20 cellular contexts compared by ENCODE assay signal in the genomic region with DNA sequence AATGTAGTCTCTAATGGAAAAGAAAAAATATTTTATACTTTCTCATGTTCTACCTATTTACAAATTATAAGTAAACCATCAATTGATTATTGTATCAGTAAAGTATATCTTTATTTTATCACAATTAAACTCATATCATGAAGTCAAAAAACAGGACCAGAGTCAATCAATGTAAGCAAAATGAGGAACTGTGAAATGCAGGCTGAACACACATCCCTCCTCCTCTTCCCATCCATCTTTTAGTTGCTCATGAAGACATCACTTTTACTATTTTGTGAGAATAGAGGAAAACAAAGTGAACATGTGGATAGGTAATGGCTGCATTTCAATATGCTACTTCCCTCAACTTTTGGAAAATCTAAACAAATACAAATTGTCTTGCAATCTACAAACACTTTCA.
A peak's percentile ranks its signal among the peaks of the same experiment; 100 is the strongest.
DNase-seq lines count a peak whose midpoint lies in the region; ATAC-seq, FAIRE-seq and TF ChIP-seq lines count a peak whose summit lies in the region.
"Had no signal": no experiment of that assay in that cellular context is flagged by ENCODE, and none has a peak within 500 bp of the region (broad histone marks: within the 10 kb centered on the region; RNA-seq: fewer than 3 reads in every experiment).

No MANE protein-coding gene starts in this region.

- H3K4me3 ChIP-seq in OCI-LY7 (ENCODE audit: low read depth, low read length, poor library complexity, severe bottlenecking) (no peak overlapping the region), GM12878 (no peak overlapping the region), MG63 (no peak overlapping the region)
- H3K4me3 ChIP-seq: ascending aorta, dorsolateral prefrontal cortex, K562, left lung, prostate gland, vagina had no signal

- SMC1A ChIA-PET in GM12878 (lab: Charles Lee; ENCODE audit: uncharacterized antibody, unreplicated experiment): interaction anchor here (0.6 to 19.2 kb wide), 11 partner anchors 7 to 201 kb away, joined by 3 to 478 read pairs (median 22); a partner anchor contains a TSS

- H3K36me3 Mint-ChIP-seq in activated naive CD4-positive, alpha-beta T cell treated with anti-CD3 and anti-CD28 coated beads, Interleukin-2, amount 50 U/mL, for 72 hours: peaks cover 6 to 17% of the 10 kb centered on the region in 2 donors

- H2AFZ ChIP-seq in OCI-LY7 (ENCODE audit: low read length): no peak overlapping the region
- H2AFZ ChIP-seq in GM12878 (ENCODE audit: control insufficient read depth, low read depth, low read length): no peak overlapping the region

- BruUV-seq in OCI-LY7 (replicated peaks; lab: Mats Ljungman, UMichigan) (no TSS peak), GM12878 (replicated peaks; lab: Mats Ljungman, UMichigan) (no TSS peak)

- H3K9me3 Mint-ChIP-seq in activated naive CD4-positive, alpha-beta T cell treated with anti-CD3 and anti-CD28 coated beads, Interleukin-2, amount 50 U/mL, for 72 hours: no peaks in the 10 kb centered on the region
- H3K9me3 Mint-ChIP-seq: neural crest cell had no signal

- no peak overlapping the region for H3K9ac ChIP-seq in GM12878 (ENCODE audit: control insufficient read depth, insufficient read depth, low read length)

- no peaks in the 10 kb centered on the region for H3K79me2 ChIP-seq in OCI-LY7 (ENCODE audit: insufficient read depth, low read depth, low read length)
- H3K79me2 ChIP-seq in GM12878 (ENCODE audit: control insufficient read depth, insufficient read depth, low read length): no peaks in the 10 kb centered on the region

- no peaks in the 10 kb centered on the region for H3K27me3 ChIP-seq in GM12878 (replicated peaks in 1 of 2; ENCODE audit: control insufficient read depth in 2 of 2, insufficient read depth in 2 of 2, low read length in 1 of 2)
- no peaks in the 10 kb centered on the region for H3K27me3 ChIP-seq in MG63
- H3K27me3 ChIP-seq: ascending aorta, dorsolateral prefrontal cortex, left lung, vagina had no signal

- H4K20me1 ChIP-seq in OCI-LY7 (ENCODE audit: insufficient read depth, low read length) (no peaks in the 10 kb centered on the region), GM12878 (ENCODE audit: control insufficient read depth, insufficient read depth) (no peaks in the 10 kb centered on the region)

- no peak for TF ChIP-seq RAD21 in GM12878 (IDR thresholded peaks at IDR 0.05; ENCODE audit: insufficient read depth, low read depth, low read length)

- DNase-seq in activated naive CD4-positive, alpha-beta T cell treated with anti-CD3 and anti-CD28 coated beads, Interleukin-2, amount 50 U/mL, for 72 hours (ENCODE audit: low spot score in 2 of 2): no peak
- no peak for DNase-seq in activated naive CD4-positive, alpha-beta T cell treated with anti-CD3 and anti-CD28 coated beads, Interleukin-2, amount 50 U/mL, for 16 hours
- DNase-seq in OCI-LY7 (ENCODE audit: low spot score) (no peak), GM12878 (ENCODE audit: low read depth, low spot score) (no peak), DMS114 treated with DMSO at 0.1 percent for 48 hours (lab: John Stamatoyannopoulos, UW; ENCODE audit: unreplicated experiment) (no peak), MG63 (no peak)
- DNase-seq in stimulated activated CD8-positive, alpha-beta memory T cell treated with anti-CD3 and anti-CD28 coated beads, Interleukin-4, amount 100 ng/mL, for 48 hours: no peak
- DNase-seq: activated gamma-delta T cell; central memory CD4-positive, alpha-beta T cell; dorsolateral prefrontal cortex; left lung; midbrain; NCI-H1694 treated with DMSO at 0.1 percent for 48 hours; NCI-H526 treated with DMSO at 0.1 percent for 48 hours had no signal

- intact Hi-C loops in OCI-LY7 (cut with micrococcal nuclease; ENCODE audit: unreplicated experiment) (loop anchor here (10.0 kb wide), 1 partner anchor 659 kb away; no protein-coding TSS in a partner anchor), GM12878 (cut with micrococcal nuclease; ENCODE audit: unreplicated experiment) (no loop called here)

- H3K27ac Mint-ChIP-seq in activated naive CD4-positive, alpha-beta T cell treated with anti-CD3 and anti-CD28 coated beads, Interleukin-2, amount 50 U/mL, for 72 hours: peak overlapping the region; percentile 58 to 77

- no peak overlapping the region for H3K4me2 ChIP-seq in OCI-LY7 (ENCODE audit: low read length)
- H3K4me2 ChIP-seq in GM12878 (ENCODE audit: control insufficient read depth, insufficient read depth): no peak overlapping the region

- in situ Hi-C loops in GM12878 (cut with MboI): loop anchor here (5.0 kb wide), 2 partner anchors 197 to 267 kb away; a partner anchor contains a TSS

- H3K27ac ChIP-seq in OCI-LY7 (ENCODE audit: low read depth, low read length, poor library complexity, severe bottlenecking): peak overlapping the region; percentile 17
- H3K27ac ChIP-seq in GM12878 (ENCODE audit: control insufficient read depth, insufficient read depth): no peak overlapping the region
- H3K27ac ChIP-seq: ascending aorta, left lung, prostate gland, vagina had no signal

- POLR2A ChIA-PET in OCI-LY7 (lab: Charles Lee): interaction anchor here (1.4 to 2.9 kb wide), 3 partner anchors 13 to 196 kb away, joined by 4 to 13 read pairs (median 10); no protein-coding TSS in a partner anchor
- POLR2A ChIA-PET in GM12878 (lab: Charles Lee): interaction anchor here (2.9 kb wide), 1 partner anchor 54 kb away, joined by 14 read pairs; no protein-coding TSS in a partner anchor

- no peak for FAIRE-seq in GM12878 (lab: Jason Lieb, UNC)
- FAIRE-seq: GM19239, K562 had no signal

- CTCF ChIA-PET in OCI-LY7 (lab: Charles Lee; ENCODE audit: unreplicated experiment) (no interaction called here), GM12878 (lab: Yijun Ruan, JAX) (interaction anchor here (0.6 to 11.4 kb wide), 10 partner anchors 12 to 211 kb away, joined by 3 to 398 read pairs (median 30); no protein-coding TSS in a partner anchor)

- H3K36me3 ChIP-seq in OCI-LY7 (ENCODE audit: insufficient read depth, low read length) (peaks cover 28% of the 10 kb centered on the region), GM12878 (ENCODE audit: control insufficient read depth in 2 of 2, insufficient read depth in 2 of 2, low read length in 1 of 2) (peaks cover 0 to 2% of the 10 kb centered on the region in 2 experiments; a peak in 2 of 4 replicates), MG63 (no peaks in the 10 kb centered on the region)
- H3K36me3 ChIP-seq: prostate gland had no signal

- no peak for TF ChIP-seq EP300 in GM12878 (IDR thresholded peaks at IDR 0.05; ENCODE audit: borderline replicate concordance in 1 of 2, control insufficient read depth in 1 of 2, low read depth in 2 of 2, low read length in 2 of 2)

- no peak for ATAC-seq in activated naive CD4-positive, alpha-beta T cell treated with anti-CD3 and anti-CD28 coated beads, Interleukin-2, amount 50 U/mL, for 72 hours
- ATAC-seq in GM12878: no peak
- ATAC-seq: K562, left lung had no signal

- no peaks in the 10 kb centered on the region for H3K9me2 ChIP-seq in OCI-LY7 (ENCODE audit: insufficient read depth, low read length)

- TF ChIP-seq CTCF in OCI-LY7 (conservative IDR thresholded peaks at IDR 0.05; ENCODE audit: low read length): no peak
- TF ChIP-seq CTCF in GM12878 (IDR thresholded peaks at IDR 0.05 in 2 of 3, conservative IDR thresholded peaks at IDR 0.05 in 1 of 3; ENCODE audit: control insufficient read depth in 2 of 3, extremely low read depth in 1 of 3, insufficient read depth in 1 of 3, low read depth in 3 of 3, low read length in 3 of 3): no peak

- H3K4me1 ChIP-seq in OCI-LY7 (ENCODE audit: insufficient read depth, low read length, poor library complexity, severe bottlenecking): peaks cover 21% of the 10 kb centered on the region
- peaks cover 3% of the 10 kb centered on the region; the same call in 1 of the 2 replicates for H3K4me1 ChIP-seq in GM12878 (ENCODE audit: control insufficient read depth, insufficient read depth, low read length)
- H3K4me1 ChIP-seq: ascending aorta, prostate gland, vagina had no signal

- no peaks in the 10 kb centered on the region for H3K9me3 ChIP-seq in OCI-LY7 (ENCODE audit: low read length)
- H3K9me3 ChIP-seq in GM12878 (replicated peaks; ENCODE audit: control insufficient read depth, insufficient read depth, low read length): no peaks in the 10 kb centered on the region
- no peaks in the 10 kb centered on the region for H3K9me3 ChIP-seq in MG63
- H3K9me3 ChIP-seq: ascending aorta, left lung, prostate gland, vagina had no signal

- RAD21 ChIA-PET in GM12878 (lab: Charles Lee; ENCODE audit: unreplicated experiment): interaction anchor here (0.6 to 8.7 kb wide), 5 partner anchors 47 to 195 kb away, joined by 4 to 207 read pairs (median 14); a partner anchor contains a TSS

- TF ChIP-seq POLR2A in GM12878 (IDR thresholded peaks at IDR 0.05; ENCODE audit: low read depth, low read length): no peak

TF ChIP-seq in GM12878, 131 proteins besides CTCF, POLR2A, EP300 and RAD21:
- no peak for TF ChIP-seq YY1 (IDR thresholded peaks at IDR 0.05; ENCODE audit: low read depth, low read length)
- peak; percentile 65 for TF ChIP-seq SPI1 (IDR thresholded peaks at IDR 0.05; ENCODE audit: borderline replicate concordance, insufficient read depth, low read depth, low read length)
